13 cellular contexts compared by ENCODE assay signal in the genomic region with DNA sequence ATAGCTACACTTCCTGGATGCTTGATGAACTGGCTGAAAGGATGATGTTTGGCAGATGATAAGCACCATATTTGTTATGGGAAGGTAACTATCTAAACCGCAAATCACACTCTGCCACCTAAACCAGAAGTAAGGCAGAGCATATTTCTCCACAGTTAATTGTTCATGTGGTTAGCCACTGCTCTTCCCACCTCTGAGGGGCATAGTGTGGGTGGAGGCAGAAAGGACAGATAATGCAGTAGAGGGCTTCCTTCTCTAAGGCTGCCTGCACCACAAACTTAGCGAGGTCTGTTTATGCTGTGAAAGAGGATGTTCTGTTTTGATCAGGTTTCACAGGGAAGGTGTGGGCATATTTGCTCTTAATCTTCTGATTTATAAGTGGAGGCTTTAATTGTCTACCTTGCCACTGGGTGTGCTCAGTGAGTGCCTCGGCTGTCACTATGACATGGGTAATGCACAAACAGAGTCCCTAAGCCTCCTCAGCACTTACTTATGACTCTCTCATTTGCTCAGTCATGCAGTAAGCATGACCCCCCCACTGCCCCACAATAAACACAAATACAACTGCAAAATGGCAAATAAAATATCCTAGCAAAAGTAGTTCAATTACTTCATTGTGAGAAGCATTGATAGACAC.
A peak's percentile ranks its signal among the peaks of the same experiment; 100 is the strongest.
DNase-seq lines count a peak whose midpoint lies in the region; ATAC-seq and TF ChIP-seq lines count a peak whose summit lies in the region.
"Had no signal": no experiment of that assay in that cellular context is flagged by ENCODE, and none has a peak within 500 bp of the region (broad histone marks: within the 10 kb centered on the region; RNA-seq: fewer than 3 reads in every experiment).

No MANE protein-coding gene starts in this region.

- peaks cover 3% of the 10 kb centered on the region for H3K9me3 Mint-ChIP-seq in activated CD4-positive, alpha-beta memory T cell treated with anti-CD3 and anti-CD28 coated beads, Interleukin-2, amount 10 ng/mL, durations not matched to agents 7 days and 5 days
- H3K9me3 Mint-ChIP-seq in stimulated activated naive CD8-positive, alpha-beta T cell treated with anti-CD3 and anti-CD28 coated beads, Interleukin-15, amount 100 ng/mL, for 72 hours: peaks cover 6 to 8% of the 10 kb centered on the region in 2 donors

- no peaks in the 10 kb centered on the region for H3K27me3 ChIP-seq in prostate gland (replicated peaks; ENCODE audit: insufficient read depth)
- H3K27me3 ChIP-seq: BLaER1 treated with 17β-estradiol and CSF1 and Interleukin-3, amounts not matched to agents 10 nM and 100 nM had no signal

- no peak overlapping the region for H3K4me3 Mint-ChIP-seq in activated CD4-positive, alpha-beta memory T cell treated with anti-CD3 and anti-CD28 coated beads, Interleukin-2, amount 10 ng/mL, durations not matched to agents 7 days and 5 days
- H3K4me3 Mint-ChIP-seq in stimulated activated naive CD8-positive, alpha-beta T cell treated with anti-CD3 and anti-CD28 coated beads, Interleukin-15, amount 100 ng/mL, for 72 hours: no peak overlapping the region

- H3K27me3 Mint-ChIP-seq in activated CD4-positive, alpha-beta memory T cell treated with anti-CD3 and anti-CD28 coated beads, Interleukin-2, amount 10 ng/mL, durations not matched to agents 7 days and 5 days: no peaks in the 10 kb centered on the region
- H3K27me3 Mint-ChIP-seq in stimulated activated naive CD8-positive, alpha-beta T cell treated with anti-CD3 and anti-CD28 coated beads, Interleukin-15, amount 100 ng/mL, for 72 hours: no peaks in the 10 kb centered on the region

- no peaks in the 10 kb centered on the region for H3K36me3 Mint-ChIP-seq in activated CD4-positive, alpha-beta memory T cell treated with anti-CD3 and anti-CD28 coated beads, Interleukin-2, amount 10 ng/mL, durations not matched to agents 7 days and 5 days (ENCODE audit: low read depth)
- H3K36me3 Mint-ChIP-seq: activated naive CD4-positive, alpha-beta T cell treated with anti-CD3 and anti-CD28 coated beads, Interleukin-2, amount 50 U/mL, for 72 hours had no signal

- H3K9me3 ChIP-seq in prostate gland: no peaks in the 10 kb centered on the region
- H3K9me3 ChIP-seq: psoas muscle had no signal

- H3K36me3 ChIP-seq in prostate gland: no peaks in the 10 kb centered on the region
- H3K36me3 ChIP-seq: BLaER1 treated with 17β-estradiol and CSF1 and Interleukin-3, amounts not matched to agents 10 nM and 100 nM had no signal

- TF ChIP-seq POLR2A in prostate gland (IDR thresholded peaks at IDR 0.05): no peak

- intact Hi-C loops in prostate gland (cut with DNase I): no loop called here

- CTCF ChIA-PET in activated CD4-positive, alpha-beta memory T cell treated with anti-CD3 and anti-CD28 coated beads, Interleukin-2, amount 10 ng/mL, durations not matched to agents 7 days and 5 days (lab: Charles Lee): no interaction called here

- POLR2A ChIA-PET in activated CD4-positive, alpha-beta memory T cell treated with anti-CD3 and anti-CD28 coated beads, Interleukin-2, amount 10 ng/mL, durations not matched to agents 7 days and 5 days (lab: Charles Lee): no interaction called here

- H3K4me3 ChIP-seq in prostate gland: no peak overlapping the region
- H3K4me3 ChIP-seq: BLaER1 treated with 17β-estradiol and CSF1 and Interleukin-3, amounts not matched to agents 10 nM and 100 nM; psoas muscle had no signal

- in situ Hi-C loops in G401 (cut with HindIII; ENCODE audit: low sequenced_read_pairs): no loop called here

- H3K4me1 Mint-ChIP-seq in activated CD4-positive, alpha-beta memory T cell treated with anti-CD3 and anti-CD28 coated beads, Interleukin-2, amount 10 ng/mL, durations not matched to agents 7 days and 5 days: peaks cover 10% of the 10 kb centered on the region
- H3K4me1 Mint-ChIP-seq in stimulated activated naive CD8-positive, alpha-beta T cell treated with anti-CD3 and anti-CD28 coated beads, Interleukin-15, amount 100 ng/mL, for 72 hours: peaks cover 7% of the 10 kb centered on the region

- 46% methylated on average over 3 of the region's 3 CpGs for WGBS in prostate gland

- H3K27ac Mint-ChIP-seq in activated CD4-positive, alpha-beta memory T cell treated with anti-CD3 and anti-CD28 coated beads, Interleukin-2, amount 10 ng/mL, durations not matched to agents 7 days and 5 days: peak overlapping the region; percentile 1
- peak overlapping the region in 1 of 2 donors; percentile 44 for H3K27ac Mint-ChIP-seq in stimulated activated naive CD8-positive, alpha-beta T cell treated with anti-CD3 and anti-CD28 coated beads, Interleukin-15, amount 100 ng/mL, for 72 hours
- H3K27ac Mint-ChIP-seq: activated naive CD4-positive, alpha-beta T cell treated with anti-CD3 and anti-CD28 coated beads, Interleukin-2, amount 50 U/mL, for 72 hours had no signal

- peak; percentile 6 to 17 for DNase-seq in stimulated activated CD4-positive, alpha-beta T cell treated with anti-CD3 and anti-CD28 coated beads, Interleukin-2, amount 100 ng/mL, for 24 hours
- DNase-seq in stimulated activated CD4-positive, alpha-beta T cell treated with anti-CD3 and anti-CD28 coated beads, Interleukin-4, amount 100 ng/mL, for 1 hour: no peak
- DNase-seq in NCI-H524 (lab: John Stamatoyannopoulos, UW) (peak; percentile 11 to 54), prostate gland (ENCODE audit: low spot score) (no peak), G401 (ENCODE audit: low spot score) (no peak)
- DNase-seq in activated CD4-positive, alpha-beta memory T cell treated with anti-CD3 and anti-CD28 coated beads, Interleukin-2, amount 10 ng/mL, durations not matched to agents 7 days and 5 days: no peak
- peak in 1 of 2 donors; percentile 12 for DNase-seq in stimulated activated naive CD8-positive, alpha-beta T cell treated with anti-CD3 and anti-CD28 coated beads, Interleukin-15, amount 100 ng/mL, for 72 hours
- DNase-seq: psoas muscle, SHP77 treated with DMSO at 0.1 percent for 48 hours, substantia nigra had no signal

- TF ChIP-seq CTCF in prostate gland (IDR thresholded peaks at IDR 0.05): no peak

- H3K27ac ChIP-seq in prostate gland: no peak overlapping the region
- H3K27ac ChIP-seq: BLaER1 treated with 17β-estradiol and CSF1 and Interleukin-3, amounts not matched to agents 10 nM and 100 nM; psoas muscle had no signal

- no peaks in the 10 kb centered on the region for H3K4me1 ChIP-seq in prostate gland (replicated peaks)
- H3K4me1 ChIP-seq: BLaER1 treated with 17β-estradiol and CSF1 and Interleukin-3, amounts not matched to agents 10 nM and 100 nM; psoas muscle had no signal

- peak; percentile 87 for ATAC-seq in stimulated activated naive CD8-positive, alpha-beta T cell treated with anti-CD3 and anti-CD28 coated beads, Interleukin-15, amount 100 ng/mL, for 72 hours
- ATAC-seq in HG02571 (IDR thresholded peaks at IDR 0.05; ENCODE audit: unreplicated experiment): no peak
- ATAC-seq: psoas muscle had no signal

Comparison
In these comparisons a context has a peak if more than half of its experiments do, and no peak if none do; other contexts are left out.
1. DNase-seq: peak in stimulated activated CD4-positive, alpha-beta T cell treated with anti-CD3 and anti-CD28 coated beads, Interleukin-2, amount 100 ng/mL, for 24 hours (2 of 2) and NCI-H524 (2 of 2); none in stimulated activated CD4-positive, alpha-beta T cell treated with anti-CD3 and anti-CD28 coated beads, Interleukin-4, amount 100 ng/mL, for 1 hour (single experiment), activated CD4-positive, alpha-beta memory T cell treated with anti-CD3 and anti-CD28 coated beads, Interleukin-2, amount 10 ng/mL, durations not matched to agents 7 days and 5 days (single experiment), prostate gland (single experiment) and G401 (single experiment).